In genomic region chr3:30400924-30401323, GRCh38 we compare ENCODE assay signal across 19 cellular contexts.
DNase-seq lines count a peak whose midpoint lies in the region; ATAC-seq and TF ChIP-seq lines count a peak whose summit lies in the region.
"Had no signal": no experiment of that assay in that cellular context is flagged by ENCODE, and none has a peak within 500 bp of the region (broad histone marks: within the 10 kb centered on the region; RNA-seq: fewer than 3 reads in every experiment).

No MANE protein-coding gene starts in this region.

- DNase-seq in SK-N-SH (no peak), mammary epithelial cell (no peak), left lung (no peak), smooth muscle cell (lab: John Stamatoyannopoulos, UW; ENCODE audit: unreplicated experiment) (no peak), NCI-H146 (lab: John Stamatoyannopoulos, UW) (no peak), AG08395 (ENCODE audit: low spot score) (no peak), NOMO-1 (lab: John Stamatoyannopoulos, UW; ENCODE audit: unreplicated experiment in 2 of 2) (no peak)
- DNase-seq: activated CD8-positive, alpha-beta memory T cell treated with anti-CD3 and anti-CD28 coated beads, Interleukin-2, amount 10 ng/mL, durations not matched to agents 7 days and 5 days; adrenal gland; C1 segment of cervical spinal cord; caudate nucleus; effector CD8-positive, alpha-beta T cell; KG1; NCI-H1092; NCI-H774; ovary; stimulated activated CD8-positive, alpha-beta memory T cell treated with anti-CD3 and anti-CD28 coated beads, Interleukin-4, amount 100 ng/mL, for 48 hours had no signal

- POLR2A ChIA-PET in SK-N-SH (lab: Yijun Ruan, JAX) = no interaction called here

- intact Hi-C loops in mammary epithelial cell (cut with micrococcal nuclease) = loop anchor here (10.0 kb wide), 1 partner anchor 224 kb away; no protein-coding TSS in a partner anchor
- intact Hi-C loops in left lung (cut with DNase I) = no loop called here

- TF ChIP-seq CTCF in SK-N-SH (IDR thresholded peaks at IDR 0.05) (no peak), mammary epithelial cell (conservative IDR thresholded peaks at IDR 0.05 in 1 of 2, IDR thresholded peaks at IDR 0.05 in 1 of 2; ENCODE audit: extremely low read depth in 1 of 2, insufficient read depth in 1 of 2, low read depth in 1 of 2, low read length in 2 of 2) (no peak), left lung (IDR thresholded peaks at IDR 0.05) (no peak), smooth muscle cell (IDR thresholded peaks at IDR 0.05; ENCODE audit: borderline replicate concordance, insufficient read depth, poor library complexity, severe bottlenecking) (no peak)

- peak; percentile 41 for ATAC-seq in SK-N-SH treated with all-trans-retinoic acid at 6 μM for 48 hours
- no peak for ATAC-seq in left lung
- ATAC-seq: activated CD8-positive, alpha-beta memory T cell treated with anti-CD3 and anti-CD28 coated beads, Interleukin-2, amount 10 ng/mL, durations not matched to agents 7 days and 5 days had no signal

- TF ChIP-seq RAD21 in SK-N-SH (IDR thresholded peaks at IDR 0.05; ENCODE audit: low read length) = no peak

- H3K4me2 ChIP-seq in SK-N-SH (no peak overlapping the region), mammary epithelial cell (ENCODE audit: insufficient read depth, low read depth, low read length) (no peak overlapping the region), smooth muscle cell (no peak overlapping the region)

- TF ChIP-seq EP300 in SK-N-SH (IDR thresholded peaks at IDR 0.05; ENCODE audit: borderline replicate concordance in 1 of 2, low read depth in 1 of 2, low read length in 1 of 2) = no peak

- no peak overlapping the region for H2AFZ ChIP-seq in SK-N-SH (ENCODE audit: low read depth)
- peak overlapping the region; percentile 52 for H2AFZ ChIP-seq in mammary epithelial cell (ENCODE audit: low read depth, low read length)
- peak overlapping the region; percentile 4 for H2AFZ ChIP-seq in smooth muscle cell (ENCODE audit: low read depth)

- WGBS in SK-N-SH (ENCODE audit: low lambda C conversion rate) = 89% methylated on average over 3 of the region's 3 CpGs
- 81% methylated on average over 3 of the region's 3 CpGs for WGBS in mammary epithelial cell (ENCODE audit: low coverage, missing lambda C conversion rate)
- WGBS in smooth muscle cell (ENCODE audit: low lambda C conversion rate) = 54% methylated on average over 3 of the region's 3 CpGs

- no peaks in the 10 kb centered on the region for H3K36me3 ChIP-seq in SK-N-SH (replicated peaks in 1 of 2; ENCODE audit: control insufficient read depth in 1 of 2, insufficient read depth in 2 of 2, low read length in 1 of 2)
- no peaks in the 10 kb centered on the region for H3K36me3 ChIP-seq in mammary epithelial cell (ENCODE audit: insufficient read depth, low read length)
- H3K36me3 ChIP-seq in left lung = no peaks in the 10 kb centered on the region
- H3K36me3 ChIP-seq in smooth muscle cell (ENCODE audit: low read depth) = no peaks in the 10 kb centered on the region
- H3K36me3 ChIP-seq: adrenal gland, ovary, suprapubic skin had no signal

- H3K27ac ChIP-seq in SK-N-SH (ENCODE audit: low read depth in 2 of 2, low read length in 1 of 2) = peak overlapping the region in 1 of 2 experiments; percentile 28; a peak in 1 of 4 replicates
- H3K27ac ChIP-seq in mammary epithelial cell (ENCODE audit: insufficient read depth, low read depth, low read length) = no peak overlapping the region
- peak overlapping the region; percentile 5 to 30 for H3K27ac ChIP-seq in left lung
- H3K27ac ChIP-seq in smooth muscle cell (ENCODE audit: low read depth) = no peak overlapping the region
- H3K27ac ChIP-seq: ovary, suprapubic skin had no signal

- dilution Hi-C loops in mammary epithelial cell (cut with HindIII; ENCODE audit: low sequenced_read_pairs) = no loop called here

- H3K9ac ChIP-seq in SK-N-SH (no peak overlapping the region), mammary epithelial cell (ENCODE audit: insufficient read depth, low read length) (no peak overlapping the region), smooth muscle cell (ENCODE audit: low read depth) (no peak overlapping the region)

- H3K79me2 ChIP-seq in SK-N-SH (ENCODE audit: insufficient read depth) = no peaks in the 10 kb centered on the region
- H3K79me2 ChIP-seq in mammary epithelial cell (ENCODE audit: insufficient read depth, low read length) = no peaks in the 10 kb centered on the region
- H3K79me2 ChIP-seq in smooth muscle cell (ENCODE audit: low read depth) = no peaks in the 10 kb centered on the region

- H3K27me3 ChIP-seq in SK-N-SH (ENCODE audit: insufficient read depth) = no peaks in the 10 kb centered on the region
- no peaks in the 10 kb centered on the region for H3K27me3 ChIP-seq in mammary epithelial cell (ENCODE audit: insufficient read depth, low read length)
- H3K27me3 ChIP-seq in left lung = no peaks in the 10 kb centered on the region
- no peaks in the 10 kb centered on the region for H3K27me3 ChIP-seq in smooth muscle cell (ENCODE audit: low read depth)
- H3K27me3 ChIP-seq: adrenal gland, ovary, suprapubic skin had no signal

- no peaks in the 10 kb centered on the region for H4K20me1 ChIP-seq in SK-N-SH (ENCODE audit: insufficient read depth)
- H4K20me1 ChIP-seq in mammary epithelial cell (ENCODE audit: insufficient read depth, low read length) = no peaks in the 10 kb centered on the region
- H4K20me1 ChIP-seq in smooth muscle cell (ENCODE audit: low read depth) = no peaks in the 10 kb centered on the region

- CTCF ChIA-PET in SK-N-SH (lab: Yijun Ruan, JAX) = no interaction called here
- CTCF ChIA-PET in mammary epithelial cell (lab: Charles Lee; ENCODE audit: low non-redundant PET) = no interaction called here

- peaks cover 0 to 8% of the 10 kb centered on the region in 2 experiments; a peak in 2 of 4 replicates for H3K4me1 ChIP-seq in SK-N-SH (ENCODE audit: control insufficient read depth in 1 of 2, insufficient read depth in 2 of 2, low read depth in 1 of 2, low read length in 1 of 2)
- peaks cover 7% of the 10 kb centered on the region for H3K4me1 ChIP-seq in mammary epithelial cell (ENCODE audit: insufficient read depth, low read length)
- no peaks in the 10 kb centered on the region for H3K4me1 ChIP-seq in left lung
- H3K4me1 ChIP-seq in smooth muscle cell (ENCODE audit: low read depth) = no peaks in the 10 kb centered on the region

- no peaks in the 10 kb centered on the region for H3F3A ChIP-seq in SK-N-SH (replicated peaks; ENCODE audit: insufficient read depth)
- no peaks in the 10 kb centered on the region for H3F3A ChIP-seq in smooth muscle cell (ENCODE audit: low read depth)

- H3K4me3 ChIP-seq in SK-N-SH (ENCODE audit: low read depth in 2 of 2, low read length in 1 of 2) (no peak overlapping the region), mammary epithelial cell (replicated peaks in 1 of 3; ENCODE audit: insufficient read depth in 1 of 3, low read depth in 2 of 3, low read length in 3 of 3) (no peak overlapping the region), left lung (no peak overlapping the region), smooth muscle cell (no peak overlapping the region)
- H3K4me3 ChIP-seq: adrenal gland, ovary, suprapubic skin had no signal

- H3K9me2 ChIP-seq in SK-N-SH = 0 out of 2 replicates have a peak, but pooled peaks cover 4% of the 10 kb centered on the region

- BruUV-seq in mammary epithelial cell (replicated peaks; lab: Mats Ljungman, UMichigan) = no TSS peak

- H3K9me3 ChIP-seq in SK-N-SH (no peaks in the 10 kb centered on the region), mammary epithelial cell (replicated peaks; ENCODE audit: insufficient read depth, low read length) (no peaks in the 10 kb centered on the region), left lung (no peaks in the 10 kb centered on the region), smooth muscle cell (replicated peaks; ENCODE audit: low read depth) (no peaks in the 10 kb centered on the region)
- H3K9me3 ChIP-seq: adrenal gland, ovary, suprapubic skin had no signal

- in situ Hi-C loops in mammary epithelial cell (cut with MboI; ENCODE audit: low sequenced_read_pairs in 2 of 2) = no loop called here

TF ChIP-seq in SK-N-SH treated with all-trans-retinoic acid at 6 μM for 48 hours, 23 proteins besides CTCF, POLR2A, EP300 and RAD21 (continues in another document):
- TF ChIP-seq BACH2 (CRISPR knock-in tag; IDR thresholded peaks at IDR 0.05; ENCODE audit: borderline replicate concordance) (no peak), ZNF70 (CRISPR knock-in tag; IDR thresholded peaks at IDR 0.05) (no peak), ZFP3 (CRISPR knock-in tag; IDR thresholded peaks at IDR 0.05) (no peak), PATZ1 (CRISPR knock-in tag; IDR thresholded peaks at IDR 0.05; ENCODE audit: borderline replicate concordance) (no peak)

TF ChIP-seq in SK-N-SH, 30 proteins besides CTCF, POLR2A, EP300 and RAD21 (continues in another document):
- TF ChIP-seq NRF1 (IDR thresholded peaks at IDR 0.05; ENCODE audit: low read depth, low read length) (no peak), RCOR1 (IDR thresholded peaks at IDR 0.05; ENCODE audit: low read length) (no peak), SMC3 (IDR thresholded peaks at IDR 0.05; ENCODE audit: low read depth, low read length) (no peak), GABPA (IDR thresholded peaks at IDR 0.05; ENCODE audit: low read depth) (no peak), NFIC (IDR thresholded peaks at IDR 0.05; ENCODE audit: borderline replicate concordance) (no peak)
- TF ChIP-seq, protein P1, sequence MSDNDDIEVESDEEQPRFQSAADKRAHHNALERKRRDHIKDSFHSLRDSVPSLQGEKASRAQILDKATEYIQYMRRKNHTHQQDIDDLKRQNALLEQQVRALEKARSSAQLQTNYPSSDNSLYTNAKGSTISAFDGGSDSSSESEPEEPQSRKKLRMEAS (IDR thresholded peaks at IDR 0.05; ENCODE audit: low read depth) = no peak
- TF ChIP-seq, protein P2, sequence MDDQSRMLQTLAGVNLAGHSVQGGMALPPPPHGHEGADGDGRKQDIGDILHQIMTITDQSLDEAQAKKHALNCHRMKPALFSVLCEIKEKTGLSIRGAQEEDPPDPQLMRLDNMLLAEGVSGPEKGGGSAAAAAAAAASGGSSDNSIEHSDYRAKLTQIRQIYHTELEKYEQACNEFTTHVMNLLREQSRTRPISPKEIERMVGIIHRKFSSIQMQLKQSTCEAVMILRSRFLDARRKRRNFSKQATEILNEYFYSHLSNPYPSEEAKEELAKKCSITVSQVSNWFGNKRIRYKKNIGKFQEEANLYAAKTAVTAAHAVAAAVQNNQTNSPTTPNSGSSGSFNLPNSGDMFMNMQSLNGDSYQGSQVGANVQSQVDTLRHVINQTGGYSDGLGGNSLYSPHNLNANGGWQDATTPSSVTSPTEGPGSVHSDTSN (IDR thresholded peaks at IDR 0.05) = no peak

Comparison
In these comparisons a context has a peak if more than half of its experiments do, and no peak if none do; other contexts are left out.
1. H3K27ac ChIP-seq: peak in left lung (2 of 2); none in mammary epithelial cell (single experiment) and smooth muscle cell (single experiment).